In the genomic region with DNA sequence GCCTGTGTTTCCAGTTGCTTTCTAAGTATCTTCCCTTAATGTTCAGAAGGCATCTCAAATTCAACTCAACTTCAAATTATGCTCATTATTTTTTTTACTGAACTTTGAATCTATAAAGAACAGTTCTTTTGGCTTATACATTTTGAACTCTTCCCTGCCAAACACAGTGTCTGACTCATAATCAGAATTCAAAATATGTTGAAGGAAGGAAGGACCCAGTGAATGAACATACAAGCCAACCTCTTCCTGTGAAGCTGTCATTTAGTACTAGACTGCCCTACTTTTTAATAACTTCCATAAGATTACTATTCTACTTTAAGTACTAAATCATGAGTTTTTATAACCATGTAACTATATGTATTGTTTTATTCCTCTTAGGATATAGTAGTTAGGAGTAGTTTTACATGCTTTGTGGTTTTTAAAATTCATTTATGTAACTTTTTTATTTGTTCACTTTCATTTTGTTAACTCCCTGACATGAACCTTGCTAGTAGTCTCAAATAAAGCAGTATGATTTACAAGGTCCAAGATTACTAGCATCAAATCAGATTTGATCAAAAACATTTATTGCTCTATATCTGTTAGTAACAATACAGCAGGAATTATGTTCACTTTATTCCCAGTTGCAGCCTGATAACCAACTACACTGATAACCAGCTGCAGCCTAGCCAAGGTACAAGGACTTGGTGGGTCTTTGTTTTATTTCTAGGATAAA, we compare ENCODE assay signal across 12 cellular contexts. TPM values are rescaled to one million over a fixed set of nuclear protein-coding genes. Genes with fewer than 3 reads are reported as not detected.
A peak's percentile ranks its signal among the peaks of the same experiment; 100 is the strongest.
DNase-seq lines count a peak whose midpoint lies in the region; ATAC-seq and TF ChIP-seq lines count a peak whose summit lies in the region.
"Had no signal": no experiment of that assay in that cellular context is flagged by ENCODE, and none has a peak within 500 bp of the region (broad histone marks: within the 10 kb centered on the region; RNA-seq: fewer than 3 reads in every experiment).

No MANE protein-coding gene starts in this region.

- H3K4me1 Mint-ChIP-seq in activated naive CD4-positive, alpha-beta T cell treated with anti-CD3 and anti-CD28 coated beads, Interleukin-2, amount 10 ng/mL, durations not matched to agents 7 days and 5 days, result peaks cover 42% of the 10 kb centered on the region
- peaks cover 12 to 23% (median 16%) of the 10 kb centered on the region in 3 donors for H3K4me1 Mint-ChIP-seq in T-cell
- H3K4me1 Mint-ChIP-seq in stimulated activated naive CD8-positive, alpha-beta T cell treated with anti-CD3 and anti-CD28 coated beads, Interleukin-15, Interleukin-2, amounts not matched to agents 100 ng/mL and 50 ng/mL, for 24 hours (ENCODE audit: low read depth), result peaks cover 19% of the 10 kb centered on the region

- no peaks in the 10 kb centered on the region for H3K9me3 ChIP-seq in upper lobe of left lung
- H3K9me3 ChIP-seq: BLaER1 had no signal

- no peak for TF ChIP-seq CTCF in upper lobe of left lung (IDR thresholded peaks at IDR 0.05)

- no peak overlapping the region for H3K4me3 ChIP-seq in upper lobe of left lung
- H3K4me3 ChIP-seq: BLaER1 had no signal

- DNase-seq in activated naive CD4-positive, alpha-beta T cell treated with anti-CD3 and anti-CD28 coated beads, Interleukin-2, amount 10 ng/mL, durations not matched to agents 7 days and 5 days, result no peak
- no peak for DNase-seq in activated naive CD4-positive, alpha-beta T cell (lab: John Stamatoyannopoulos, UW)
- no peak for DNase-seq in T-cell
- peak; percentile 62 for DNase-seq in fibroblast of gingiva (ENCODE audit: low read depth)
- DNase-seq in GF-D8 (lab: John Stamatoyannopoulos, UW), result no peak
- no peak for DNase-seq in upper lobe of left lung
- DNase-seq: KBM-7, T1000 had no signal

- peak overlapping the region; percentile 13 for H3K4me3 Mint-ChIP-seq in activated naive CD4-positive, alpha-beta T cell treated with anti-CD3 and anti-CD28 coated beads, Interleukin-2, amount 10 ng/mL, durations not matched to agents 7 days and 5 days
- H3K4me3 Mint-ChIP-seq in T-cell, result no peak overlapping the region
- no peak overlapping the region for H3K4me3 Mint-ChIP-seq in stimulated activated naive CD8-positive, alpha-beta T cell treated with anti-CD3 and anti-CD28 coated beads, Interleukin-15, Interleukin-2, amounts not matched to agents 100 ng/mL and 50 ng/mL, for 24 hours
- H3K4me3 Mint-ChIP-seq: nephron had no signal

- H3K4me1 ChIP-seq in upper lobe of left lung, result peaks cover 0 to under 1% (median 0%) of the 10 kb centered on the region in 4 donors

- no peaks in the 10 kb centered on the region for H3K27me3 ChIP-seq in upper lobe of left lung
- H3K27me3 ChIP-seq: BLaER1 had no signal

- no peaks in the 10 kb centered on the region for H3K27me3 Mint-ChIP-seq in activated naive CD4-positive, alpha-beta T cell treated with anti-CD3 and anti-CD28 coated beads, Interleukin-2, amount 10 ng/mL, durations not matched to agents 7 days and 5 days
- H3K27me3 Mint-ChIP-seq in T-cell, result no peaks in the 10 kb centered on the region
- no peaks in the 10 kb centered on the region for H3K27me3 Mint-ChIP-seq in stimulated activated naive CD8-positive, alpha-beta T cell treated with anti-CD3 and anti-CD28 coated beads, Interleukin-15, Interleukin-2, amounts not matched to agents 100 ng/mL and 50 ng/mL, for 24 hours

- ATAC-seq in T-cell (replicated peaks in 1 of 4) (peak in 3 of 4 experiments; percentile 44 to 53 (median 47)), GM19395 (IDR thresholded peaks at IDR 0.05; ENCODE audit: unreplicated experiment) (no peak), upper lobe of left lung (ENCODE audit: low FRiP score in 2 of 2) (no peak)

- peak overlapping the region; percentile 79 for H3K27ac Mint-ChIP-seq in activated naive CD4-positive, alpha-beta T cell treated with anti-CD3 and anti-CD28 coated beads, Interleukin-2, amount 10 ng/mL, durations not matched to agents 7 days and 5 days
- peak overlapping the region; percentile 60 to 90 for H3K27ac Mint-ChIP-seq in T-cell
- H3K27ac Mint-ChIP-seq in stimulated activated naive CD8-positive, alpha-beta T cell treated with anti-CD3 and anti-CD28 coated beads, Interleukin-15, Interleukin-2, amounts not matched to agents 100 ng/mL and 50 ng/mL, for 24 hours, result peak overlapping the region; percentile 65
- H3K27ac Mint-ChIP-seq: nephron had no signal

- peaks cover 54% of the 10 kb centered on the region for H3K36me3 Mint-ChIP-seq in activated naive CD4-positive, alpha-beta T cell treated with anti-CD3 and anti-CD28 coated beads, Interleukin-2, amount 10 ng/mL, durations not matched to agents 7 days and 5 days
- H3K36me3 Mint-ChIP-seq in T-cell, result peaks cover 28% of the 10 kb centered on the region
- H3K36me3 Mint-ChIP-seq in stimulated activated naive CD8-positive, alpha-beta T cell treated with anti-CD3 and anti-CD28 coated beads, Interleukin-15, Interleukin-2, amounts not matched to agents 100 ng/mL and 50 ng/mL, for 24 hours (ENCODE audit: low read depth), result peaks cover 60% of the 10 kb centered on the region

- H3K36me3 ChIP-seq in upper lobe of left lung, result peaks cover 0 to 35% (median 13%) of the 10 kb centered on the region in 4 donors

- CTCF ChIA-PET in activated naive CD4-positive, alpha-beta T cell treated with anti-CD3 and anti-CD28 coated beads, Interleukin-2, amount 10 ng/mL, durations not matched to agents 7 days and 5 days (lab: Charles Lee), result interaction anchor here (1.2 kb wide), 1 partner anchor 51 kb away, joined by 4 read pairs; the partner anchor contains the start of gene MED4
- CTCF ChIA-PET in T-cell (lab: Charles Lee), result interaction anchor here in 1 of 2 donors (1.0 kb wide), 1 partner anchor 191 kb away, joined by 3 read pairs; no protein-coding TSS in a partner anchor

- no peak overlapping the region for H3K27ac ChIP-seq in upper lobe of left lung
- H3K27ac ChIP-seq: BLaER1 had no signal

- POLR2A ChIA-PET in T-cell (lab: Charles Lee), result interaction anchor here in 1 of 2 donors (0.6 kb wide), 1 partner anchor 77 kb away, joined by 3 read pairs; no protein-coding TSS in a partner anchor

- H3K9me3 Mint-ChIP-seq in activated naive CD4-positive, alpha-beta T cell treated with anti-CD3 and anti-CD28 coated beads, Interleukin-2, amount 10 ng/mL, durations not matched to agents 7 days and 5 days, result no peaks in the 10 kb centered on the region
- H3K9me3 Mint-ChIP-seq in T-cell, result no peaks in the 10 kb centered on the region
- no peaks in the 10 kb centered on the region for H3K9me3 Mint-ChIP-seq in stimulated activated naive CD8-positive, alpha-beta T cell treated with anti-CD3 and anti-CD28 coated beads, Interleukin-15, Interleukin-2, amounts not matched to agents 100 ng/mL and 50 ng/mL, for 24 hours
- H3K9me3 Mint-ChIP-seq: nephron had no signal

- TF ChIP-seq POLR2A in upper lobe of left lung (IDR thresholded peaks at IDR 0.05), result no peak

- no peak for TF ChIP-seq EP300 in upper lobe of left lung (IDR thresholded peaks at IDR 0.05)

RNA-seq across cellular contexts. Expression of gene NUDT15, which starts 6.4 kb away (rescaled TPM):
- 10 to 100 TPM in 1 of 5 donors, 1 to 10 TPM in 4; 4.9 to 10.4 (median 5.6) TPM for total RNA-seq in T-cell
- 10 to 100 TPM in 3 of 6 donors, 1 to 10 TPM in 3; 4.0 to 12.5 (median 10.2) TPM for total RNA-seq in upper lobe of left lung

RNA-seq across cellular contexts. Expression of gene SUCLA2, which starts 42.9 kb away (rescaled TPM):
- total RNA-seq in T-cell, result 10 to 100 TPM; 22.7 to 31.2 (median 29.4) TPM
- 10 to 100 TPM; 15.0 to 67.4 (median 33.4) TPM for total RNA-seq in upper lobe of left lung

RNA-seq across cellular contexts. Expression of gene MED4, which starts 51.0 kb away (rescaled TPM):
- total RNA-seq in T-cell (10 to 100 TPM; 43.7 to 51.3 (median 45.7) TPM), upper lobe of left lung (10 to 100 TPM; 23.2 to 41.8 (median 35.5) TPM)

Comparison
In these comparisons a context has a peak if more than half of its experiments do, and no peak if none do; other contexts are left out.
1. ATAC-seq: peak in T-cell (3 of 4); none in GM19395 (single experiment) and upper lobe of left lung (0 of 2).
2. Peak in every context shown above with its lines, with median percentiles within 50 percentile points of each other: H3K27ac Mint-ChIP-seq.